10 cellular contexts compared by ENCODE assay signal in genomic region chr3:71785594-71786472, GRCh38. TPM values are rescaled to one million over a fixed set of nuclear protein-coding genes. Genes with fewer than 3 reads are reported as not detected.
DNase-seq lines count a peak whose midpoint lies in the region; ATAC-seq, FAIRE-seq and TF ChIP-seq lines count a peak whose summit lies in the region.
"Had no signal": no experiment of that assay in that cellular context is flagged by ENCODE, and none has a peak within 500 bp of the region (broad histone marks: within the 10 kb centered on the region; RNA-seq: fewer than 3 reads in every experiment).

No MANE protein-coding gene starts in this region.

- no peak overlapping the region for H3K4ac ChIP-seq in H1 (replicated peaks; ENCODE audit: insufficient read length, low read depth, low read length)

- H3K4me3 Mint-ChIP-seq in CD4-positive, alpha-beta T cell, result peak overlapping the region; percentile 67

- no peak overlapping the region for H4K91ac ChIP-seq in H1 (replicated peaks; ENCODE audit: insufficient read length, low read length)

- H2BK12ac ChIP-seq in H1 (ENCODE audit: low read depth, low read length), result peak overlapping the region; percentile 6

- H2BK5ac ChIP-seq in H1 (ENCODE audit: low read depth, low read length), result no peak overlapping the region

- H3K23ac ChIP-seq in H1 (ENCODE audit: insufficient read length), result no peak overlapping the region

- H3K56ac ChIP-seq in H1 (replicated peaks; ENCODE audit: insufficient read length, low read depth, low read length), result no peak overlapping the region

- H4K8ac ChIP-seq in H1 (ENCODE audit: extremely low read depth, insufficient read depth, low read length), result peak overlapping the region; percentile 7; the same call in 1 of the 2 replicates

- peak overlapping the region; percentile 37 for H2AFZ ChIP-seq in H1 (ENCODE audit: low read length)

- no peak overlapping the region for H2BK120ac ChIP-seq in H1 (replicated peaks; ENCODE audit: low read depth, low read length)

- no peaks in the 10 kb centered on the region for H3K79me2 ChIP-seq in H1 (ENCODE audit: control insufficient read depth in 1 of 2, insufficient read depth in 2 of 2, low read length in 2 of 2)

- H3K18ac ChIP-seq in H1 (ENCODE audit: extremely low read depth, low read length), result no peak overlapping the region

- POLR2A ChIA-PET in CD4-positive, alpha-beta T cell (lab: Charles Lee), result no interaction called here
- POLR2A ChIA-PET in H1 (lab: Charles Lee; ENCODE audit: partially characterized antibody), result interaction anchor here (0.7 to 1.5 kb wide), 3 partner anchors 16 to 42 kb away, joined by 3 to 6 read pairs (median 3); partner anchors contain the start of gene GPR27

- peaks cover 7% of the 10 kb centered on the region; the same call in 1 of the 2 replicates for H3K23me2 ChIP-seq in H1 (ENCODE audit: low read depth, low read length)

- H3K36me3 ChIP-seq in HUES6 (ENCODE audit: control insufficient read depth, insufficient read depth, low read length) (no peaks in the 10 kb centered on the region), H1 (ENCODE audit: control insufficient read depth in 2 of 4, insufficient read depth in 4 of 4, low read length in 3 of 4) (no peaks in the 10 kb centered on the region), neutrophil (peaks cover 14% of the 10 kb centered on the region)

- H3K14ac ChIP-seq in H1 (ENCODE audit: insufficient read length), result no peak overlapping the region

- no peak overlapping the region for H2BK15ac ChIP-seq in H1 (ENCODE audit: low read length)

- no peak overlapping the region for H2BK20ac ChIP-seq in H1 (ENCODE audit: low read length)

- H3K27me3 Mint-ChIP-seq in CD4-positive, alpha-beta T cell, result peaks cover 62% of the 10 kb centered on the region

- DNase-seq in CD4-positive, alpha-beta T cell, result no peak
- DNase-seq in H1 (ENCODE audit: low read depth in 1 of 2, low spot score in 2 of 2) (no peak), DMS 273 (lab: John Stamatoyannopoulos, UW; ENCODE audit: unreplicated experiment) (no peak), NCI-H2227 treated with DMSO at 0.1 percent for 48 hours (lab: John Stamatoyannopoulos, UW) (no peak), inferior parietal cortex (ENCODE audit: extremely low spot score) (no peak), COLO829 (ENCODE audit: low spot score) (no peak)
- DNase-seq: NCI-H774 had no signal

- H3K9me3 ChIP-seq in CD4-positive, alpha-beta T cell (ENCODE audit: control insufficient read depth, low read length), result no peaks in the 10 kb centered on the region
- H3K9me3 ChIP-seq in HUES6 (ENCODE audit: control insufficient read depth, insufficient read depth, low read depth, low read length) (no peaks in the 10 kb centered on the region), H1 (ENCODE audit: insufficient read depth in 2 of 2, low read depth in 1 of 2, low read length in 1 of 2) (no peaks in the 10 kb centered on the region), neutrophil (no peaks in the 10 kb centered on the region)
- H3K9me3 ChIP-seq: body of pancreas had no signal

- peaks cover 58% of the 10 kb centered on the region for H3K27me3 ChIP-seq in CD4-positive, alpha-beta T cell (ENCODE audit: control insufficient read depth, insufficient read depth, low read length)
- peaks cover 70% of the 10 kb centered on the region for H3K27me3 ChIP-seq in HUES6 (ENCODE audit: control insufficient read depth, insufficient read depth, low read length)
- H3K27me3 ChIP-seq in H1 (replicated peaks in 1 of 4; ENCODE audit: control insufficient read depth in 3 of 4, extremely low read depth in 1 of 4, insufficient read depth in 3 of 4, low read length in 3 of 4), result peaks cover 19 to 52% (median 34%) of the 10 kb centered on the region in 4 experiments
- no peaks in the 10 kb centered on the region for H3K27me3 ChIP-seq in neutrophil

- intact Hi-C loops in CD4-positive, alpha-beta T cell (cut with DNase I, micrococcal nuclease), result no loop called here

- H3K9ac ChIP-seq in HUES6 (ENCODE audit: low read length) (peak overlapping the region; percentile 29), H1 (replicated peaks in 1 of 4; ENCODE audit: extremely low read depth in 1 of 4, low read depth in 3 of 4, low read length in 3 of 4) (0 out of 7 replicates have a peak overlapping the region, but pooled peaks of 1 of the 4 experiments have one; percentile 2)

- CTCF ChIA-PET in CD4-positive, alpha-beta T cell (lab: Charles Lee), result no interaction called here
- CTCF ChIA-PET in H1 (lab: Charles Lee; ENCODE audit: partially characterized antibody), result interaction anchor here (0.6 to 1.0 kb wide), 2 partner anchors 56 to 822 kb away, joined by 3 to 4 read pairs; no protein-coding TSS in a partner anchor

- no peaks in the 10 kb centered on the region for H3K36me3 Mint-ChIP-seq in CD4-positive, alpha-beta T cell (ENCODE audit: low read depth)

- H3K27ac Mint-ChIP-seq in CD4-positive, alpha-beta T cell, result no peak overlapping the region

- no peak overlapping the region for H3K27ac ChIP-seq in CD4-positive, alpha-beta T cell (ENCODE audit: low read depth, low read length)
- H3K27ac ChIP-seq in HUES6 (ENCODE audit: low read depth, low read length) (no peak overlapping the region), H1 (ENCODE audit: low read depth, low read length) (no peak overlapping the region), neutrophil (peak overlapping the region; percentile 97)
- H3K27ac ChIP-seq: body of pancreas had no signal

- TF ChIP-seq RAD21 in H1 (IDR thresholded peaks at IDR 0.05 in 1 of 2, conservative IDR thresholded peaks at IDR 0.05 in 1 of 2; ENCODE audit: low read depth in 2 of 2, low read length in 2 of 2), result no peak

- no peak overlapping the region for H4K5ac ChIP-seq in H1 (ENCODE audit: insufficient read length, low read depth, low read length)

- ATAC-seq in CD4-positive, alpha-beta T cell (ENCODE audit: poor library complexity), result no peak

- WGBS in H1 (ENCODE audit: extremely low coverage in 1 of 2, insufficient coverage in 1 of 2, insufficient read length in 1 of 2, insufficient replicate concordance in 2 of 2, low coverage in 1 of 2, low lambda C conversion rate in 2 of 2, missing lambda C conversion rate in 1 of 2), 2 experiments, result 16% methylated on average over 29 of the region's 29 CpGs; no CpG with 5 or more reads in 1 of the 2 experiments

- H3K4me1 Mint-ChIP-seq in CD4-positive, alpha-beta T cell (ENCODE audit: low read depth), result peaks cover 20% of the 10 kb centered on the region

- no peaks in the 10 kb centered on the region for H3K79me1 ChIP-seq in H1 (ENCODE audit: low read depth, low read length)

- peak overlapping the region; percentile 88 to 96 for H3K4me2 ChIP-seq in H1 (ENCODE audit: insufficient read depth in 1 of 2, low read depth in 2 of 2, low read length in 2 of 2)

- TF ChIP-seq POLR2A in H1 (IDR thresholded peaks at IDR 0.05; ENCODE audit: control extremely low read depth in 1 of 2, low read depth in 2 of 2, low read length in 2 of 2), result no peak

- H3K4me3 ChIP-seq in HUES6 (ENCODE audit: low read depth, low read length) (peak overlapping the region; percentile 64), H1 (ENCODE audit: extremely low read depth in 1 of 4, insufficient read depth in 2 of 4, low read depth in 3 of 4, low read length in 4 of 4) (peak overlapping the region; percentile 26 to 64 (median 32)), neutrophil (ENCODE audit: low read depth in 1 of 2, low read length in 1 of 2) (peak overlapping the region; percentile 73 to 98)
- H3K4me3 ChIP-seq: body of pancreas had no signal

- H2AK5ac ChIP-seq in H1 (ENCODE audit: low read depth, low read length), result no peak overlapping the region

- TF ChIP-seq CTCF in CD4-positive, alpha-beta T cell (IDR thresholded peaks at IDR 0.05), result no peak
- TF ChIP-seq CTCF in H1 (IDR thresholded peaks at IDR 0.05; ENCODE audit: control extremely low read depth in 1 of 3, insufficient read depth in 1 of 3, low read depth in 1 of 3, low read length in 3 of 3) (no peak), neutrophil (IDR thresholded peaks at IDR 0.05) (no peak)

- no peak for FAIRE-seq in H1 (lab: Jason Lieb, UNC)

- no peaks in the 10 kb centered on the region for H4K20me1 ChIP-seq in H1 (replicated peaks in 1 of 2; ENCODE audit: control insufficient read depth in 1 of 2, insufficient read depth in 2 of 2, low read length in 2 of 2)

- H3K9me3 Mint-ChIP-seq in CD4-positive, alpha-beta T cell, result no peaks in the 10 kb centered on the region

- H3K4me1 ChIP-seq in HUES6 (ENCODE audit: control insufficient read depth, insufficient read depth, low read length), result peaks cover 13% of the 10 kb centered on the region; the same call in 1 of the 2 replicates
- H3K4me1 ChIP-seq in H1 (replicated peaks in 1 of 4; ENCODE audit: control insufficient read depth in 3 of 4, insufficient read depth in 4 of 4, low read length in 3 of 4), result peaks cover 0 to 9% (median 6%) of the 10 kb centered on the region in 4 experiments; a peak in 4 of 7 replicates
- H3K4me1 ChIP-seq in neutrophil (ENCODE audit: control insufficient read depth in 1 of 2, insufficient read depth in 1 of 2, low read depth in 1 of 2, low read length in 1 of 2), result peaks cover 40 to 49% of the 10 kb centered on the region in 2 experiments

- no peak for TF ChIP-seq EP300 in H1 (IDR thresholded peaks at IDR 0.05; ENCODE audit: borderline replicate concordance in 1 of 2, low read depth in 2 of 2, low read length in 2 of 2)

TF ChIP-seq in H1, 55 proteins besides CTCF, POLR2A, EP300 and RAD21 (continues in another document):
- TF ChIP-seq CBX5 (IDR thresholded peaks at IDR 0.05; ENCODE audit: low read depth, low read length), result no peak

RNA-seq across cellular contexts. Expression of gene PROK2, which starts 0.9 kb away (rescaled TPM):
- total RNA-seq in CD4-positive, alpha-beta T cell, result 1 to 10 TPM; 1.3 to 1.4 TPM
- total RNA-seq in H1 (2021; fragmentation: NEBNext Ultra II Directional; extraction: Animal tissue kit (Norgen Biotek cat#: 25700)), result 1.8 and 2.0 TPM in 2 replicates
- 0.24 and 0.50 TPM in 2 replicates for polyA plus RNA-seq in H1 (2011; rRNA removed)
- 0.87 TPM for polyA plus RNA-seq in H1 (2011; cell fraction: cytosol; rRNA removed)
- 0.16 TPM for polyA plus RNA-seq in H1 (2011; cell fraction: nucleus; rRNA removed)
- polyA plus RNA-seq in H1 (2012, experiment 1 of 2), result 0.62 to 0.84 TPM (median 0.77 TPM) in 4 replicates
- polyA plus RNA-seq in H1 (2012, experiment 2 of 2), result 0.38 TPM
- 2.4 TPM for polyA plus RNA-seq in H1 (2013, experiment 1 of 2)
- 2.4 TPM for polyA plus RNA-seq in H1 (2013, experiment 2 of 2)
- 0.34 TPM in 1 of 2 replicates, not detected in the other for polyA minus RNA-seq in H1 (2011; rRNA and poly(A)+ RNA removed)
- not detected for polyA minus RNA-seq in H1 (2011; cell fraction: cytosol; rRNA and poly(A)+ RNA removed)
- not detected for polyA minus RNA-seq in H1 (2011; cell fraction: nucleus; rRNA and poly(A)+ RNA removed)
- total RNA-seq: body of pancreas had no signal

RNA-seq across cellular contexts. Expression of gene GPR27, which starts 32.2 kb away (rescaled TPM):
- 1 to 10 TPM in 1 of 2 experiments, under 1 TPM in 1; 0.84 to 1.1 TPM for total RNA-seq in CD4-positive, alpha-beta T cell
- total RNA-seq in H1 (2021; fragmentation: NEBNext Ultra II Directional; extraction: Animal tissue kit (Norgen Biotek cat#: 25700)), result 12.5 and 13.8 TPM in 2 replicates
- polyA plus RNA-seq in H1 (2011; rRNA removed), result 10.7 and 11.3 TPM in 2 replicates
- polyA plus RNA-seq in H1 (2011; cell fraction: cytosol; rRNA removed), result 11.2 TPM
- polyA plus RNA-seq in H1 (2011; cell fraction: nucleus; rRNA removed), result 9.2 TPM
- polyA plus RNA-seq in H1 (2012, experiment 1 of 2), result 9.9 to 15.0 TPM (median 10.5 TPM) in 4 replicates
- 14.3 TPM for polyA plus RNA-seq in H1 (2012, experiment 2 of 2)
- polyA plus RNA-seq in H1 (2013, experiment 1 of 2), result 12.5 TPM
- polyA plus RNA-seq in H1 (2013, experiment 2 of 2), result 12.5 TPM
- polyA minus RNA-seq in H1 (2011; rRNA and poly(A)+ RNA removed), result 3.0 and 3.3 TPM in 2 replicates
- polyA minus RNA-seq in H1 (2011; cell fraction: cytosol; rRNA and poly(A)+ RNA removed), result 8.9 TPM
- polyA minus RNA-seq in H1 (2011; cell fraction: nucleus; rRNA and poly(A)+ RNA removed), result 6.9 TPM

Comparison
In these comparisons a context has a peak if more than half of its experiments do, and no peak if none do; other contexts are left out.
1. H3K4me3 ChIP-seq: peak in every context shown above with its lines; median percentile 86 in neutrophil; 64 in HUES6; 32 in H1.